ENCODE assay signal across 9 cellular contexts in genomic region chr2:46334389-46335345, GRCh38. TPM values are rescaled to one million over a fixed set of nuclear protein-coding genes. Genes with fewer than 3 reads are reported as not detected.
A peak's percentile ranks its signal among the peaks of the same experiment; 100 is the strongest.
DNase-seq lines count a peak whose midpoint lies in the region; ATAC-seq and TF ChIP-seq lines count a peak whose summit lies in the region.
"Had no signal": no experiment of that assay in that cellular context is flagged by ENCODE, and none has a peak within 500 bp of the region (broad histone marks: within the 10 kb centered on the region; RNA-seq: fewer than 3 reads in every experiment).

No MANE protein-coding gene starts in this region.

- DNase-seq in LHCN-M2 (ENCODE audit: low read depth): peak; percentile 95
- peak; percentile 92 for DNase-seq in choroid plexus epithelial cell (ENCODE audit: low read depth)
- DNase-seq in lower lobe of right lung: no peak
- DNase-seq in tibial artery: no peak
- no peak for DNase-seq in H7
- DNase-seq in NCI-H345 (lab: John Stamatoyannopoulos, UW): no peak
- no peak for DNase-seq in left colon
- DNase-seq: T-helper 2 cell had no signal

- H3K27ac ChIP-seq in lower lobe of right lung (peak overlapping the region; percentile 73), tibial artery (peak overlapping the region; percentile 84 to 86)

- no peaks in the 10 kb centered on the region for H3K27me3 ChIP-seq in lower lobe of right lung (ENCODE audit: low read depth)
- no peaks in the 10 kb centered on the region for H3K27me3 ChIP-seq in tibial artery
- no peaks in the 10 kb centered on the region for H3K27me3 ChIP-seq in H7 (ENCODE audit: control insufficient read depth, insufficient read depth, low read length)

- no peaks in the 10 kb centered on the region for H3K9me3 ChIP-seq in lower lobe of right lung
- no peaks in the 10 kb centered on the region for H3K9me3 ChIP-seq in tibial artery

- ATAC-seq in lower lobe of right lung (peak in 1 of 2 donors; percentile 13), HG02885 (IDR thresholded peaks at IDR 0.05; ENCODE audit: poor library complexity, unreplicated experiment) (no peak), left colon (no peak)

- H3K36me3 ChIP-seq in lower lobe of right lung: no peaks in the 10 kb centered on the region
- no peaks in the 10 kb centered on the region for H3K36me3 ChIP-seq in tibial artery
- no peaks in the 10 kb centered on the region for H3K36me3 ChIP-seq in H7 (replicated peaks; ENCODE audit: control insufficient read depth, insufficient read depth, low read length)

- intact Hi-C loops in lower lobe of right lung (cut with DNase I): no loop called here
- intact Hi-C loops in tibial artery (cut with DNase I; ENCODE audit: low total_unique reads): no loop called here
- intact Hi-C loops in left colon (cut with DNase I, micrococcal nuclease): no loop called here

- H3K4me1 ChIP-seq in lower lobe of right lung (peaks cover 98% of the 10 kb centered on the region), tibial artery (peaks cover 0 to 98% (median 90%) of the 10 kb centered on the region in 4 donors)

- H3K4me3 ChIP-seq in choroid plexus epithelial cell (ENCODE audit: low read depth, low read length) (peak overlapping the region; percentile 18), lower lobe of right lung (peak overlapping the region; percentile 41), tibial artery (peak overlapping the region; percentile 37 to 48), H7 (ENCODE audit: insufficient read depth, low read depth, low read length) (no peak overlapping the region)

- TF ChIP-seq CTCF in choroid plexus epithelial cell (conservative IDR thresholded peaks at IDR 0.05; ENCODE audit: low read depth, low read length) (no peak), lower lobe of right lung (IDR thresholded peaks at IDR 0.05) (no peak), tibial artery (IDR thresholded peaks at IDR 0.05) (no peak)

RNA-seq across cellular contexts. Expression of gene EPAS1, which starts 37.5 kb away (rescaled TPM):
- total RNA-seq in LHCN-M2 (2014; rRNA removed): 9.7 and 14.8 TPM in 2 replicates
- 24.1 TPM for polyA plus RNA-seq in LHCN-M2 (2012)
- total RNA-seq in lower lobe of right lung: 1,419 TPM
- total RNA-seq in H7 (2014; rRNA removed; shearing (Covaris generic)): 0.94 and 2.2 TPM in 2 replicates
- total RNA-seq in left colon: 100 to 1,000 TPM; 155 to 226 TPM

Comparison
In these comparisons a context has a peak if more than half of its experiments do, and no peak if none do; other contexts are left out.
1. DNase-seq: peak in LHCN-M2 (single experiment) and choroid plexus epithelial cell (single experiment); none in lower lobe of right lung (single experiment), tibial artery (0 of 2), H7 (single experiment), NCI-H345 (single experiment) and left colon (0 of 2).